In genomic region chr12:122980192-122981035, GRCh38 we compare ENCODE assay signal across 8 cellular contexts. TPM values are rescaled to one million over a fixed set of nuclear protein-coding genes. Genes with fewer than 3 reads are reported as not detected.
DNase-seq lines count a peak whose midpoint lies in the region; ATAC-seq and TF ChIP-seq lines count a peak whose summit lies in the region.

Gene ARL6IP4 (plus strand): TSS chr12:122980681. CDS start chr12:122981140, 459 bp downstream.

- no peaks in the 10 kb centered on the region for H3K9me3 Mint-ChIP-seq in activated T-helper 1 cell treated with anti-CD3 and anti-CD28 coated beads, Interleukin-12 subunit alpha, Interleukin-12 subunit beta, Interleukin-2, Interleukin-4 antibody, amounts not matched to agents 30 ng/mL and 10 ng/mL and 1 ng/mL, durations not matched to agents 14 hours and 24 hours and 36 hours
- no peaks in the 10 kb centered on the region for H3K9me3 Mint-ChIP-seq in naive thymus-derived CD8-positive, alpha-beta T cell
- H3K9me3 Mint-ChIP-seq in stimulated activated naive CD8-positive, alpha-beta T cell treated with anti-CD3 and anti-CD28 coated beads, Interleukin-15, Interleukin-2, amounts not matched to agents 100 ng/mL and 50 ng/mL, for 24 hours: no peaks in the 10 kb centered on the region

- H3K79me2 ChIP-seq in PC-3 (ENCODE audit: low read length) (peaks cover 68% of the 10 kb centered on the region), fibroblast of lung (ENCODE audit: control insufficient read depth, insufficient read depth, low read length) (peaks cover 43% of the 10 kb centered on the region)

- DNase-seq in Ammon's horn (ENCODE audit: low spot score): peak; percentile 71
- peak; percentile 67 for DNase-seq in PC-3
- peak; percentile 62 for DNase-seq in activated T-helper 1 cell treated with anti-CD3 and anti-CD28 coated beads, Interleukin-12 subunit alpha, Interleukin-12 subunit beta, Interleukin-2, Interleukin-4 antibody, amounts not matched to agents 30 ng/mL and 10 ng/mL and 1 ng/mL, durations not matched to agents 14 hours and 24 hours and 36 hours (ENCODE audit: low spot score)
- DNase-seq in fibroblast of lung (ENCODE audit: low read depth in 2 of 2): peak; percentile 61 to 64
- peak; percentile 42 to 79 (median 60) for DNase-seq in naive thymus-derived CD8-positive, alpha-beta T cell

- no peaks in the 10 kb centered on the region for H3F3A ChIP-seq in PC-3 (ENCODE audit: low read length, unreplicated experiment)

- H3K4me3 ChIP-seq in PC-3 (ENCODE audit: low read length) (peak within 1 kb of the TSS; percentile 85), fibroblast of lung (replicated peaks in 1 of 4; ENCODE audit: control extremely low read depth in 1 of 4, insufficient read depth in 1 of 4, low read depth in 3 of 4, low read length in 4 of 4) (peak within 1 kb of the TSS; percentile 76 to 82 (median 79))

- H3K4me3 Mint-ChIP-seq in activated T-helper 1 cell treated with anti-CD3 and anti-CD28 coated beads, Interleukin-12 subunit alpha, Interleukin-12 subunit beta, Interleukin-2, Interleukin-4 antibody, amounts not matched to agents 30 ng/mL and 10 ng/mL and 1 ng/mL, durations not matched to agents 14 hours and 24 hours and 36 hours: peak within 1 kb of the TSS; percentile 88
- peak within 1 kb of the TSS; percentile 85 to 92 (median 89) for H3K4me3 Mint-ChIP-seq in naive thymus-derived CD8-positive, alpha-beta T cell
- peak within 1 kb of the TSS; percentile 91 for H3K4me3 Mint-ChIP-seq in stimulated activated naive CD8-positive, alpha-beta T cell treated with anti-CD3 and anti-CD28 coated beads, Interleukin-15, Interleukin-2, amounts not matched to agents 100 ng/mL and 50 ng/mL, for 24 hours

- H4K20me1 ChIP-seq in PC-3 (ENCODE audit: low read length) (no peaks in the 10 kb centered on the region), fibroblast of lung (ENCODE audit: control insufficient read depth, extremely low read depth, insufficient read depth, low read length) (no peaks in the 10 kb centered on the region)

- peaks cover 30% of the 10 kb centered on the region for H3K4me1 ChIP-seq in PC-3 (ENCODE audit: insufficient read depth, low read length)
- peaks cover 35% of the 10 kb centered on the region for H3K4me1 ChIP-seq in fibroblast of lung (ENCODE audit: control insufficient read depth, extremely low read depth, insufficient read depth, low read length)

- H3K9me2 ChIP-seq in PC-3 (replicated peaks; ENCODE audit: low read length): no peaks in the 10 kb centered on the region

- no peaks in the 10 kb centered on the region for H3K27me3 ChIP-seq in PC-3 (ENCODE audit: low read length)
- no peaks in the 10 kb centered on the region for H3K27me3 ChIP-seq in fibroblast of lung (ENCODE audit: control insufficient read depth, insufficient read depth, low read length)

- POLR2A ChIA-PET in PC-3 (lab: Charles Lee; ENCODE audit: unreplicated experiment): no interaction called here
- POLR2A ChIA-PET in naive thymus-derived CD8-positive, alpha-beta T cell (lab: Charles Lee): interaction anchor here (0.6 to 4.0 kb wide), 10 partner anchors 9 to 403 kb away, joined by 4 to 30 read pairs (median 7); partner anchors contain the start of genes ABCB9, MPHOSPH9 and MTRFR

- H3K4me2 ChIP-seq in PC-3 (ENCODE audit: low read length) (peak within 1 kb of the TSS; percentile 99), fibroblast of lung (ENCODE audit: extremely low read depth, insufficient read depth, low read length) (peak within 1 kb of the TSS; percentile 95)

- H3K4me1 Mint-ChIP-seq in activated T-helper 1 cell treated with anti-CD3 and anti-CD28 coated beads, Interleukin-12 subunit alpha, Interleukin-12 subunit beta, Interleukin-2, Interleukin-4 antibody, amounts not matched to agents 30 ng/mL and 10 ng/mL and 1 ng/mL, durations not matched to agents 14 hours and 24 hours and 36 hours (ENCODE audit: low read depth): peaks cover 44% of the 10 kb centered on the region
- peaks cover 24 to 80% (median 68%) of the 10 kb centered on the region in 4 donors for H3K4me1 Mint-ChIP-seq in naive thymus-derived CD8-positive, alpha-beta T cell
- H3K4me1 Mint-ChIP-seq in stimulated activated naive CD8-positive, alpha-beta T cell treated with anti-CD3 and anti-CD28 coated beads, Interleukin-15, Interleukin-2, amounts not matched to agents 100 ng/mL and 50 ng/mL, for 24 hours (ENCODE audit: low read depth): peaks cover 64% of the 10 kb centered on the region

- peaks cover 2% of the 10 kb centered on the region; the same call in 1 of the 2 replicates for H3K36me3 ChIP-seq in PC-3 (ENCODE audit: low read depth, low read length)
- H3K36me3 ChIP-seq in fibroblast of lung (ENCODE audit: control insufficient read depth, insufficient read depth, low read length): peaks cover 21% of the 10 kb centered on the region

- ATAC-seq in GM18909 (IDR thresholded peaks at IDR 0.05; ENCODE audit: poor library complexity, unreplicated experiment) (peak; percentile 65), HG03439 (IDR thresholded peaks at IDR 0.05; ENCODE audit: unreplicated experiment) (peak; percentile 47), PC-3 (peak; percentile 73)
- peak; percentile 78 for ATAC-seq in naive thymus-derived CD8-positive, alpha-beta T cell

- H3K36me3 Mint-ChIP-seq in activated T-helper 1 cell treated with anti-CD3 and anti-CD28 coated beads, Interleukin-12 subunit alpha, Interleukin-12 subunit beta, Interleukin-2, Interleukin-4 antibody, amounts not matched to agents 30 ng/mL and 10 ng/mL and 1 ng/mL, durations not matched to agents 14 hours and 24 hours and 36 hours (ENCODE audit: low read depth): peaks cover 19% of the 10 kb centered on the region
- H3K36me3 Mint-ChIP-seq in naive thymus-derived CD8-positive, alpha-beta T cell: peaks cover 0 to 17% (median 2%) of the 10 kb centered on the region in 3 donors
- H3K36me3 Mint-ChIP-seq in stimulated activated naive CD8-positive, alpha-beta T cell treated with anti-CD3 and anti-CD28 coated beads, Interleukin-15, Interleukin-2, amounts not matched to agents 100 ng/mL and 50 ng/mL, for 24 hours (ENCODE audit: low read depth): peaks cover 17% of the 10 kb centered on the region

- no peak for TF ChIP-seq CTCF in PC-3 (conservative IDR thresholded peaks at IDR 0.05; ENCODE audit: low read depth, low read length)
- TF ChIP-seq CTCF in fibroblast of lung (conservative IDR thresholded peaks at IDR 0.05 in 1 of 2, IDR thresholded peaks at IDR 0.05 in 1 of 2; ENCODE audit: low read depth in 1 of 2, low read length in 2 of 2): no peak

- peak within 1 kb of the TSS; percentile 86 for H3K27ac Mint-ChIP-seq in activated T-helper 1 cell treated with anti-CD3 and anti-CD28 coated beads, Interleukin-12 subunit alpha, Interleukin-12 subunit beta, Interleukin-2, Interleukin-4 antibody, amounts not matched to agents 30 ng/mL and 10 ng/mL and 1 ng/mL, durations not matched to agents 14 hours and 24 hours and 36 hours
- peak within 1 kb of the TSS; percentile 75 to 93 (median 90) for H3K27ac Mint-ChIP-seq in naive thymus-derived CD8-positive, alpha-beta T cell
- peak within 1 kb of the TSS; percentile 89 for H3K27ac Mint-ChIP-seq in stimulated activated naive CD8-positive, alpha-beta T cell treated with anti-CD3 and anti-CD28 coated beads, Interleukin-15, Interleukin-2, amounts not matched to agents 100 ng/mL and 50 ng/mL, for 24 hours

- H3K9ac ChIP-seq in PC-3 (ENCODE audit: low read length): peak within 1 kb of the TSS; percentile 95
- peak within 1 kb of the TSS; percentile 75 for H3K9ac ChIP-seq in fibroblast of lung (ENCODE audit: insufficient read depth, low read length)

- CTCF ChIA-PET in PC-3 (lab: Charles Lee): no interaction called here

- H3K27ac ChIP-seq in PC-3 (ENCODE audit: low read length): peak within 1 kb of the TSS; percentile 41
- H3K27ac ChIP-seq in fibroblast of lung (ENCODE audit: insufficient read depth, low read length): peak within 1 kb of the TSS; percentile 46

- no peaks in the 10 kb centered on the region for H3K27me3 Mint-ChIP-seq in activated T-helper 1 cell treated with anti-CD3 and anti-CD28 coated beads, Interleukin-12 subunit alpha, Interleukin-12 subunit beta, Interleukin-2, Interleukin-4 antibody, amounts not matched to agents 30 ng/mL and 10 ng/mL and 1 ng/mL, durations not matched to agents 14 hours and 24 hours and 36 hours (ENCODE audit: insufficient read depth)
- H3K27me3 Mint-ChIP-seq in naive thymus-derived CD8-positive, alpha-beta T cell: no peaks in the 10 kb centered on the region
- no peaks in the 10 kb centered on the region for H3K27me3 Mint-ChIP-seq in stimulated activated naive CD8-positive, alpha-beta T cell treated with anti-CD3 and anti-CD28 coated beads, Interleukin-15, Interleukin-2, amounts not matched to agents 100 ng/mL and 50 ng/mL, for 24 hours

- no TSS peak for BruUV-seq in PC-3 (replicated peaks; lab: Mats Ljungman, UMichigan)

- intact Hi-C loops in PC-3 (cut with micrococcal nuclease): no loop called here
- intact Hi-C loops in activated T-helper 1 cell treated with anti-CD3 and anti-CD28 coated beads, Interleukin-12 subunit alpha, Interleukin-12 subunit beta, Interleukin-2, Interleukin-4 antibody, amounts not matched to agents 30 ng/mL and 10 ng/mL and 1 ng/mL, durations not matched to agents 14 hours and 24 hours and 36 hours (cut with micrococcal nuclease): no loop called here

- peak within 1 kb of the TSS; percentile 89 for H2AFZ ChIP-seq in PC-3 (ENCODE audit: low read length)
- H2AFZ ChIP-seq in fibroblast of lung (ENCODE audit: low read length): peak within 1 kb of the TSS; percentile 32

- no peaks in the 10 kb centered on the region for H3K9me3 ChIP-seq in PC-3 (ENCODE audit: low read length)
- no peaks in the 10 kb centered on the region for H3K9me3 ChIP-seq in fibroblast of lung (ENCODE audit: control insufficient read depth, insufficient read depth, low read depth, low read length)

RNA-seq across cellular contexts. Expression of gene ARL6IP4, which starts in this region (rescaled TPM):
- total RNA-seq in PC-3 (2014; rRNA removed) (363 and 486 TPM in 2 replicates), fibroblast of lung (145 and 157 TPM in 2 replicates)
- total RNA-seq in activated T-helper 1 cell treated with anti-CD3 and anti-CD28 coated beads, Interleukin-12 subunit alpha, Interleukin-12 subunit beta, Interleukin-2, Interleukin-4 antibody, amounts not matched to agents 30 ng/mL and 10 ng/mL and 1 ng/mL, durations not matched to agents 14 hours and 24 hours and 36 hours: 154 and 155 TPM in 2 replicates
- polyA plus RNA-seq in fibroblast of lung: 149 and 196 TPM in 2 replicates
- 165 and 243 TPM in 2 replicates for polyA plus RNA-seq in fibroblast of lung (2012)
- 45.4 and 47.1 TPM in 2 replicates for polyA minus RNA-seq in fibroblast of lung (ENCODE audit: low replicate concordance)
- 100 to 1,000 TPM; 183 TPM for total RNA-seq in naive thymus-derived CD8-positive, alpha-beta T cell
- polyA plus RNA-seq in naive thymus-derived CD8-positive, alpha-beta T cell: 100 to 1,000 TPM; 209 to 256 (median 222) TPM

Comparison
In these comparisons a context has a peak if more than half of its experiments do, and no peak if none do; other contexts are left out.
1. Peak in every context shown above with its lines: DNase-seq, ATAC-seq, H3K4me3 ChIP-seq and H3K27ac ChIP-seq.